In the genomic region with DNA sequence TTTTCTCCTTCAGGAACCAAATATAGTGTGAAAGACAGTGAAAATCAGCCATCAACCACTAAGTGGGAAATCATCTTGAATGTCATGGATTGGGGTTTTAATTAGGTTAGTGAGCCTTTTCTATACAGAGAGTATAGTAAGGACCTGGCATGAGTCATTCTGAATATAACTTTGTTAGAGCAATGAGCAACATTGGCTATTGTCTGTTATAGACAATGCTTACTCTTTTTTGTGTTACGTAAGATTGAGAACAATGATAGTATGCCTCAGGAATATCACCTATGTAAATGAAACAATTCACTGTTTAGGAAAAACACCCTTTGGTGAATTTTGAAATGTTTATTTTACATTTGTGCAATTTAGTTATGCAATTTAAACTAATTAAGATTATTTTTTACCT, we compare ENCODE assay signal across 18 cellular contexts.
DNase-seq lines count a peak whose midpoint lies in the region; ATAC-seq, FAIRE-seq and TF ChIP-seq lines count a peak whose summit lies in the region.
"Had no signal": no experiment of that assay in that cellular context is flagged by ENCODE, and none has a peak within 500 bp of the region (broad histone marks: within the 10 kb centered on the region; RNA-seq: fewer than 3 reads in every experiment).

No MANE protein-coding gene starts in this region.

- no peak for TF ChIP-seq CTCF in HepG2 (CRISPR knock-in tag; IDR thresholded peaks at IDR 0.05)
- no peak for TF ChIP-seq CTCF in right lobe of liver (IDR thresholded peaks at IDR 0.05)
- TF ChIP-seq CTCF in bronchial epithelial cell (IDR thresholded peaks at IDR 0.05; ENCODE audit: insufficient read depth, low read length, severe bottlenecking) = no peak
- TF ChIP-seq CTCF in fibroblast of pulmonary artery (IDR thresholded peaks at IDR 0.05; ENCODE audit: low read length, missing control alignments) = no peak

- WGBS in HepG2 (ENCODE audit: low lambda C conversion rate) = 90% methylated on average over 1 of the region's 1 CpG
- WGBS in right lobe of liver (ENCODE audit: insufficient coverage, low coverage, low lambda C conversion rate, missing lambda C conversion rate) = 77% methylated on average over 1 of the region's 1 CpG
- 93 to 100% (median 97%) methylated on average over 1 of the region's 1 CpG for WGBS in small intestine, 3 donors

- no peak overlapping the region for H3K9ac ChIP-seq in HepG2 (ENCODE audit: insufficient read depth, low read depth, low read length)
- H3K9ac ChIP-seq: BLaER1 had no signal

- H3K79me2 ChIP-seq in HepG2 (ENCODE audit: insufficient read depth, low read length) = no peaks in the 10 kb centered on the region

- H3K4me3 Mint-ChIP-seq in activated naive CD8-positive, alpha-beta T cell treated with anti-CD3 and anti-CD28 coated beads, Interleukin-2, amount 50 U/mL, for 24 hours = no peak overlapping the region
- H3K4me3 Mint-ChIP-seq: CD14-positive monocyte; CD4-positive, alpha-beta memory T cell; GM23338 had no signal

- POLR2A ChIA-PET in HepG2 (lab: Yijun Ruan, JAX) = no interaction called here

- H3K27ac ChIP-seq in HepG2 (ENCODE audit: extremely low read length, insufficient read depth, low read length) = no peak overlapping the region
- no peak overlapping the region for H3K27ac ChIP-seq in right lobe of liver
- H3K27ac ChIP-seq in small intestine (ENCODE audit: low read depth in 1 of 2, low read length in 1 of 2) = no peak overlapping the region
- H3K27ac ChIP-seq: BLaER1 had no signal

- no peaks in the 10 kb centered on the region for H3K36me3 Mint-ChIP-seq in activated naive CD8-positive, alpha-beta T cell treated with anti-CD3 and anti-CD28 coated beads, Interleukin-2, amount 50 U/mL, for 24 hours (ENCODE audit: low read depth)
- H3K36me3 Mint-ChIP-seq: CD14-positive monocyte; CD4-positive, alpha-beta memory T cell had no signal

- H3K4me1 Mint-ChIP-seq in activated naive CD8-positive, alpha-beta T cell treated with anti-CD3 and anti-CD28 coated beads, Interleukin-2, amount 50 U/mL, for 24 hours = no peaks in the 10 kb centered on the region
- H3K4me1 Mint-ChIP-seq: CD14-positive monocyte; CD4-positive, alpha-beta memory T cell; GM23338 had no signal

- H3K36me3 ChIP-seq in HepG2 (replicated peaks in 1 of 2; ENCODE audit: control insufficient read depth in 1 of 2, insufficient read depth in 2 of 2, low read length in 2 of 2) (no peaks in the 10 kb centered on the region), right lobe of liver (no peaks in the 10 kb centered on the region), bronchial epithelial cell (ENCODE audit: control insufficient read depth, insufficient read depth, low read length) (no peaks in the 10 kb centered on the region), small intestine (ENCODE audit: control insufficient read depth in 2 of 2, insufficient read depth in 2 of 2, low read length in 2 of 2) (no peaks in the 10 kb centered on the region)
- H3K36me3 ChIP-seq: BLaER1 had no signal

- TF ChIP-seq EP300 in HepG2 (IDR thresholded peaks at IDR 0.05; ENCODE audit: low read depth in 2 of 2, low read length in 2 of 2) = no peak
- TF ChIP-seq EP300 in HepG2 (CRISPR knock-in tag; IDR thresholded peaks at IDR 0.05; ENCODE audit: borderline replicate concordance) = no peak

- H3K27ac Mint-ChIP-seq in activated naive CD8-positive, alpha-beta T cell treated with anti-CD3 and anti-CD28 coated beads, Interleukin-2, amount 50 U/mL, for 24 hours = no peak overlapping the region
- H3K27ac Mint-ChIP-seq: CD14-positive monocyte; CD4-positive, alpha-beta memory T cell; GM23338 had no signal

- TF ChIP-seq POLR2A in HepG2 (IDR thresholded peaks at IDR 0.05; ENCODE audit: insufficient read depth in 1 of 2, low read depth in 2 of 2, low read length in 2 of 2) = no peak
- TF ChIP-seq POLR2A in right lobe of liver (IDR thresholded peaks at IDR 0.05) = no peak

- ATAC-seq in HepG2 = no peak
- ATAC-seq in right lobe of liver = no peak
- no peak for ATAC-seq in activated naive CD8-positive, alpha-beta T cell treated with anti-CD3 and anti-CD28 coated beads, Interleukin-2, amount 50 U/mL, for 24 hours
- ATAC-seq in HG03139 (IDR thresholded peaks at IDR 0.05; ENCODE audit: unreplicated experiment) = no peak
- ATAC-seq: GM23338 had no signal

- intact Hi-C loops in HepG2 (cut with micrococcal nuclease; ENCODE audit: unreplicated experiment) (no loop called here), right lobe of liver (cut with DNase I) (no loop called here)

- CTCF ChIA-PET in HepG2 (lab: Yijun Ruan, JAX; ENCODE audit: low intra/inter-chr PET ratio, low total read pairs) = no interaction called here

- H3K27me3 ChIP-seq in HepG2 (ENCODE audit: control insufficient read depth in 1 of 2, insufficient read depth in 2 of 2, low read length in 2 of 2) (no peaks in the 10 kb centered on the region), right lobe of liver (no peaks in the 10 kb centered on the region), bronchial epithelial cell (ENCODE audit: control insufficient read depth, insufficient read depth, low read length) (no peaks in the 10 kb centered on the region), small intestine (ENCODE audit: control insufficient read depth in 2 of 2, insufficient read depth in 2 of 2, low read length in 2 of 2) (no peaks in the 10 kb centered on the region)
- H3K27me3 ChIP-seq: BLaER1 had no signal

- H3K9me3 Mint-ChIP-seq in activated naive CD8-positive, alpha-beta T cell treated with anti-CD3 and anti-CD28 coated beads, Interleukin-2, amount 50 U/mL, for 24 hours = peaks cover 5% of the 10 kb centered on the region
- H3K9me3 Mint-ChIP-seq: GM23338 had no signal

- no peak for TF ChIP-seq RAD21 in HepG2 (CRISPR knock-in tag; IDR thresholded peaks at IDR 0.05)

- no peak overlapping the region for H2AFZ ChIP-seq in HepG2 (ENCODE audit: low read length)
- H2AFZ ChIP-seq: GM23338 had no signal

- no peaks in the 10 kb centered on the region for H4K20me1 ChIP-seq in HepG2 (ENCODE audit: insufficient read depth, low read length)
- H4K20me1 ChIP-seq: BLaER1 had no signal

- no TSS peak for BruUV-seq in HepG2 (replicated peaks; lab: Mats Ljungman, UMichigan)

- H3K9me3 ChIP-seq in HepG2 (ENCODE audit: low read length) = no peaks in the 10 kb centered on the region
- H3K9me3 ChIP-seq in right lobe of liver = no peaks in the 10 kb centered on the region
- no peaks in the 10 kb centered on the region for H3K9me3 ChIP-seq in small intestine (ENCODE audit: control insufficient read depth, low read depth)
- H3K9me3 ChIP-seq: BLaER1 had no signal

- in situ Hi-C loops in HepG2 (cut with HindIII; ENCODE audit: extremely low pct_ligation_motif_present, low pct_unique_long_range_greater_than_20kb) = no loop called here

- H3K4me3 ChIP-seq in HepG2 (replicated peaks in 1 of 3; ENCODE audit: insufficient read depth in 1 of 3, low read depth in 2 of 3, low read length in 3 of 3) (no peak overlapping the region), right lobe of liver (no peak overlapping the region), bronchial epithelial cell (ENCODE audit: low read depth, low read length) (no peak overlapping the region), fibroblast of pulmonary artery (replicated peaks; ENCODE audit: low read depth, low read length) (no peak overlapping the region), small intestine (ENCODE audit: low read depth in 1 of 2, low read length in 2 of 2) (no peak overlapping the region)
- H3K4me3 ChIP-seq: BLaER1, GM23338 had no signal

- no peak for DNase-seq in HepG2 (ENCODE audit: low spot score)
- no peak for DNase-seq in right lobe of liver
- peak; percentile 69 for DNase-seq in bronchial epithelial cell (ENCODE audit: low read depth)
- peak; percentile 6 for DNase-seq in fibroblast of pulmonary artery (ENCODE audit: low read depth)
- DNase-seq in small intestine = no peak
- no peak for DNase-seq in activated CD4-positive, CD25-positive, alpha-beta regulatory T cell (lab: John Stamatoyannopoulos, UW)
- DNase-seq in activated naive CD8-positive, alpha-beta T cell treated with anti-CD3 and anti-CD28 coated beads, Interleukin-2, amount 50 U/mL, for 24 hours = no peak
- DNase-seq: 8988T; Calu3; CD4-positive, alpha-beta memory T cell; DMS79 treated with DMSO at 0.1 percent for 48 hours; GF-D8; HCEC 1CT had no signal

- no peaks in the 10 kb centered on the region for H3K4me1 ChIP-seq in HepG2 (ENCODE audit: insufficient read depth, low read length)
- no peaks in the 10 kb centered on the region for H3K4me1 ChIP-seq in right lobe of liver
- no peaks in the 10 kb centered on the region for H3K4me1 ChIP-seq in small intestine (ENCODE audit: control insufficient read depth in 2 of 2, insufficient read depth in 1 of 2, low read depth in 1 of 2, low read length in 1 of 2)
- H3K4me1 ChIP-seq: BLaER1 had no signal

- H3K4me2 ChIP-seq in HepG2 (ENCODE audit: low read depth, low read length) = no peak overlapping the region
- H3K4me2 ChIP-seq: BLaER1, GM23338 had no signal

- FAIRE-seq in HepG2 (lab: Jason Lieb, UNC) (no peak), bronchial epithelial cell (lab: Jason Lieb, UNC) (no peak), small intestine (lab: Jason Lieb, UNC) (peak; percentile 15)
- FAIRE-seq: H54 had no signal

- no peaks in the 10 kb centered on the region for H3K27me3 Mint-ChIP-seq in activated naive CD8-positive, alpha-beta T cell treated with anti-CD3 and anti-CD28 coated beads, Interleukin-2, amount 50 U/mL, for 24 hours
- H3K27me3 Mint-ChIP-seq: CD4-positive, alpha-beta memory T cell had no signal

TF ChIP-seq in HepG2, 621 proteins besides CTCF, POLR2A, EP300 and RAD21:
- no peak for TF ChIP-seq SOX13 (IDR thresholded peaks at IDR 0.05)
- TF ChIP-seq SOX13 (CRISPR knock-in tag; conservative IDR thresholded peaks at IDR 0.05 in 1 of 2, IDR thresholded peaks at IDR 0.05 in 1 of 2) = peak in 1 of 2 experiments; percentile 40; a peak in 1 of 4 replicates
- TF ChIP-seq GLI4 (CRISPR knock-in tag; IDR thresholded peaks at IDR 0.05; ENCODE audit: borderline replicate concordance) = no peak
- TF ChIP-seq RXRA (CRISPR knock-in tag; IDR thresholded peaks at IDR 0.05) = no peak
- peak; percentile 40; the same call in 1 of the 2 replicates for TF ChIP-seq CEBPB (IDR thresholded peaks at IDR 0.05; ENCODE audit: borderline replicate concordance, low read depth, low read length)

Comparison
In these comparisons a context has a peak if more than half of its experiments do, and no peak if none do; other contexts are left out.
1. DNase-seq: peak in bronchial epithelial cell (single experiment) and fibroblast of pulmonary artery (single experiment); none in HepG2 (single experiment), right lobe of liver (0 of 3), small intestine (single experiment), activated CD4-positive, CD25-positive, alpha-beta regulatory T cell (0 of 4) and activated naive CD8-positive, alpha-beta T cell treated with anti-CD3 and anti-CD28 coated beads, Interleukin-2, amount 50 U/mL, for 24 hours (single experiment).